ENCODE assay signal across 14 cellular contexts in genomic region chr7:92584953-92585352, GRCh38. TPM values are rescaled to one million over a fixed set of nuclear protein-coding genes. Genes with fewer than 3 reads are reported as not detected.
DNase-seq lines count a peak whose midpoint lies in the region; ATAC-seq, FAIRE-seq and TF ChIP-seq lines count a peak whose summit lies in the region.
"Had no signal": no experiment of that assay in that cellular context is flagged by ENCODE, and none has a peak within 500 bp of the region (broad histone marks: within the 10 kb centered on the region; RNA-seq: fewer than 3 reads in every experiment).

No MANE protein-coding gene starts in this region.

- H3K4me3 ChIP-seq in Loucy (ENCODE audit: low read length, poor library complexity, severe bottlenecking): peak overlapping the region; percentile 97
- H3K4me3 ChIP-seq: BLaER1 had no signal

- TF ChIP-seq CTCF in Loucy (conservative IDR thresholded peaks at IDR 0.05; ENCODE audit: low read length): no peak

- POLR2A ChIA-PET in naive thymus-derived CD8-positive, alpha-beta T cell (lab: Charles Lee): no interaction called here

- H3K27me3 Mint-ChIP-seq in activated CD8-positive, alpha-beta memory T cell treated with anti-CD3 and anti-CD28 coated beads, Interleukin-2, amount 10 ng/mL, durations not matched to agents 7 days and 5 days: no peaks in the 10 kb centered on the region
- no peaks in the 10 kb centered on the region for H3K27me3 Mint-ChIP-seq in activated naive CD8-positive, alpha-beta T cell treated with anti-CD3 and anti-CD28 coated beads for 36 hours
- no peaks in the 10 kb centered on the region for H3K27me3 Mint-ChIP-seq in naive thymus-derived CD8-positive, alpha-beta T cell

- H3K27me3 ChIP-seq in Loucy (ENCODE audit: insufficient read depth, low read length, poor library complexity, severe bottlenecking): no peaks in the 10 kb centered on the region
- H3K27me3 ChIP-seq: BLaER1 had no signal

- CTCF ChIA-PET in activated CD8-positive, alpha-beta memory T cell treated with anti-CD3 and anti-CD28 coated beads, Interleukin-2, amount 10 ng/mL, durations not matched to agents 7 days and 5 days (lab: Charles Lee): interaction anchor here (1.9 kb wide), 1 partner anchor 57 kb away, joined by 8 read pairs; the partner anchor contains the start of genes PEX1 and RBM48

- no peak overlapping the region for H2AFZ ChIP-seq in Loucy (ENCODE audit: low read length)

- peak overlapping the region; percentile 85 for H3K27ac Mint-ChIP-seq in activated CD8-positive, alpha-beta memory T cell treated with anti-CD3 and anti-CD28 coated beads, Interleukin-2, amount 10 ng/mL, durations not matched to agents 7 days and 5 days
- peak overlapping the region; percentile 62 for H3K27ac Mint-ChIP-seq in activated naive CD8-positive, alpha-beta T cell treated with anti-CD3 and anti-CD28 coated beads for 36 hours
- H3K27ac Mint-ChIP-seq in naive thymus-derived CD8-positive, alpha-beta T cell: peak overlapping the region in 8 of 10 donors; percentile 5 to 82 (median 24)

- H3K79me2 ChIP-seq in Loucy (ENCODE audit: insufficient read depth, low read length): peaks cover 100% of the 10 kb centered on the region

- peaks cover 54% of the 10 kb centered on the region for H3K4me1 ChIP-seq in Loucy (ENCODE audit: insufficient read depth, low read length, poor library complexity, severe bottlenecking)

- H3K9me3 Mint-ChIP-seq in activated CD8-positive, alpha-beta memory T cell treated with anti-CD3 and anti-CD28 coated beads, Interleukin-2, amount 10 ng/mL, durations not matched to agents 7 days and 5 days (ENCODE audit: low read depth): no peaks in the 10 kb centered on the region
- peaks cover 9% of the 10 kb centered on the region for H3K9me3 Mint-ChIP-seq in activated naive CD8-positive, alpha-beta T cell treated with anti-CD3 and anti-CD28 coated beads for 36 hours
- H3K9me3 Mint-ChIP-seq in naive thymus-derived CD8-positive, alpha-beta T cell: peaks cover 0 to 3% (median 0%) of the 10 kb centered on the region in 9 donors
- H3K9me3 Mint-ChIP-seq: neural crest cell had no signal

- no peaks in the 10 kb centered on the region for H3K9me2 ChIP-seq in Loucy (replicated peaks; ENCODE audit: low read depth, low read length)

- no peak for ATAC-seq in activated CD8-positive, alpha-beta memory T cell treated with anti-CD3 and anti-CD28 coated beads, Interleukin-2, amount 10 ng/mL, durations not matched to agents 7 days and 5 days
- peak in 1 of 2 donors; percentile 52 for ATAC-seq in naive thymus-derived CD8-positive, alpha-beta T cell
- ATAC-seq in GM18511 (IDR thresholded peaks at IDR 0.05; ENCODE audit: unreplicated experiment): no peak

- 0 out of 2 replicates have a peak, but pooled peaks cover 5% of the 10 kb centered on the region for H3K9me3 ChIP-seq in Loucy (ENCODE audit: insufficient read depth, low read depth, low read length)

- H3K4me3 Mint-ChIP-seq in activated CD8-positive, alpha-beta memory T cell treated with anti-CD3 and anti-CD28 coated beads, Interleukin-2, amount 10 ng/mL, durations not matched to agents 7 days and 5 days: no peak overlapping the region
- no peak overlapping the region for H3K4me3 Mint-ChIP-seq in activated naive CD8-positive, alpha-beta T cell treated with anti-CD3 and anti-CD28 coated beads for 36 hours
- peak overlapping the region in 4 of 10 donors; percentile 1 to 51 (median 18) for H3K4me3 Mint-ChIP-seq in naive thymus-derived CD8-positive, alpha-beta T cell

- H4K20me1 ChIP-seq in Loucy (ENCODE audit: insufficient read depth, low read length, poor library complexity, severe bottlenecking): peaks cover 80% of the 10 kb centered on the region

- no peaks in the 10 kb centered on the region for H3F3A ChIP-seq in Loucy (ENCODE audit: low read depth)

- no peak for FAIRE-seq in RCC 7860 (lab: Jason Lieb, UNC)

- H3K36me3 ChIP-seq in Loucy (ENCODE audit: insufficient read depth, low read length): peaks cover 15% of the 10 kb centered on the region; the same call in 1 of the 2 replicates

- H3K4me2 ChIP-seq in Loucy (ENCODE audit: low read depth, low read length, poor library complexity, severe bottlenecking): peak overlapping the region; percentile 98
- H3K4me2 ChIP-seq: BLaER1 had no signal

- H3K36me3 Mint-ChIP-seq in activated CD8-positive, alpha-beta memory T cell treated with anti-CD3 and anti-CD28 coated beads, Interleukin-2, amount 10 ng/mL, durations not matched to agents 7 days and 5 days: peaks cover 50% of the 10 kb centered on the region
- peaks cover 48% of the 10 kb centered on the region for H3K36me3 Mint-ChIP-seq in activated naive CD8-positive, alpha-beta T cell treated with anti-CD3 and anti-CD28 coated beads for 36 hours
- H3K36me3 Mint-ChIP-seq in naive thymus-derived CD8-positive, alpha-beta T cell: peaks cover 0 to 27% (median 7%) of the 10 kb centered on the region in 3 donors

- DNase-seq in activated CD8-positive, alpha-beta memory T cell treated with anti-CD3 and anti-CD28 coated beads, Interleukin-2, amount 10 ng/mL, durations not matched to agents 7 days and 5 days: no peak
- DNase-seq in activated CD8-positive, alpha-beta memory T cell treated with anti-CD3 and anti-CD28 coated beads for 24 hours: no peak
- no peak for DNase-seq in activated naive CD8-positive, alpha-beta T cell treated with anti-CD3 and anti-CD28 coated beads for 36 hours
- DNase-seq in naive thymus-derived CD8-positive, alpha-beta T cell: peak in 2 of 10 donors; percentile 21 to 30
- DNase-seq in RCC 7860 (ENCODE audit: low spot score) (no peak), NCI-H345 treated with DMSO at 0.1 percent for 48 hours (lab: John Stamatoyannopoulos, UW; ENCODE audit: unreplicated experiment) (no peak)
- DNase-seq: activated T-cell treated with anti-CD3 and anti-CD28 coated beads, Interleukin-2, amount 50 U/mL, for 1 hour; effector CD4-positive, alpha-beta T cell; NCI-H1092; stimulated activated CD4-positive, alpha-beta T cell treated with anti-CD3 and anti-CD28 coated beads, Interleukin-4, amount 100 ng/mL, for 24 hours had no signal

- peak overlapping the region; percentile 53 for H3K9ac ChIP-seq in Loucy (ENCODE audit: low read depth, low read length, poor library complexity, severe bottlenecking)
- H3K9ac ChIP-seq: BLaER1 had no signal

- peaks cover 56% of the 10 kb centered on the region for H3K4me1 Mint-ChIP-seq in activated CD8-positive, alpha-beta memory T cell treated with anti-CD3 and anti-CD28 coated beads, Interleukin-2, amount 10 ng/mL, durations not matched to agents 7 days and 5 days
- peaks cover 56% of the 10 kb centered on the region for H3K4me1 Mint-ChIP-seq in activated naive CD8-positive, alpha-beta T cell treated with anti-CD3 and anti-CD28 coated beads for 36 hours
- H3K4me1 Mint-ChIP-seq in naive thymus-derived CD8-positive, alpha-beta T cell: peaks cover 34 to 75% (median 60%) of the 10 kb centered on the region in 4 donors

RNA-seq across cellular contexts. Expression of gene FAM133B, which starts 5.2 kb away (rescaled TPM):
- 10 to 100 TPM; 30.8 to 35.9 TPM for total RNA-seq in activated CD8-positive, alpha-beta memory T cell treated with anti-CD3 and anti-CD28 coated beads, Interleukin-2, amount 10 ng/mL, durations not matched to agents 7 days and 5 days
- 10 to 100 TPM; 32.1 to 36.3 TPM for total RNA-seq in activated naive CD8-positive, alpha-beta T cell treated with anti-CD3 and anti-CD28 coated beads for 36 hours
- 10 to 100 TPM; 54.1 to 55.3 TPM for total RNA-seq in naive thymus-derived CD8-positive, alpha-beta T cell
- 10 to 100 TPM; 17.6 to 28.2 (median 26.3) TPM for polyA plus RNA-seq in naive thymus-derived CD8-positive, alpha-beta T cell

RNA-seq across cellular contexts. Expression of gene RBM48, which starts 56.4 kb away (rescaled TPM):
- total RNA-seq in activated CD8-positive, alpha-beta memory T cell treated with anti-CD3 and anti-CD28 coated beads, Interleukin-2, amount 10 ng/mL, durations not matched to agents 7 days and 5 days: 10 to 100 TPM; 18.5 to 19.0 TPM
- total RNA-seq in activated naive CD8-positive, alpha-beta T cell treated with anti-CD3 and anti-CD28 coated beads for 36 hours: 10 to 100 TPM; 13.9 to 16.4 TPM
- total RNA-seq in naive thymus-derived CD8-positive, alpha-beta T cell: 10 to 100 TPM; 41.7 to 45.7 TPM
- polyA plus RNA-seq in naive thymus-derived CD8-positive, alpha-beta T cell: 10 to 100 TPM; 25.6 to 28.9 (median 27.9) TPM

RNA-seq across cellular contexts. Expression of gene PEX1, which starts 56.6 kb away (rescaled TPM):
- total RNA-seq in activated CD8-positive, alpha-beta memory T cell treated with anti-CD3 and anti-CD28 coated beads, Interleukin-2, amount 10 ng/mL, durations not matched to agents 7 days and 5 days: 10 to 100 TPM; 16.8 to 18.4 TPM
- total RNA-seq in activated naive CD8-positive, alpha-beta T cell treated with anti-CD3 and anti-CD28 coated beads for 36 hours: 10 to 100 TPM; 16.7 to 17.8 TPM
- total RNA-seq in naive thymus-derived CD8-positive, alpha-beta T cell: 10 to 100 TPM; 41.5 to 43.4 TPM
- 10 to 100 TPM in 1 of 3 donors, 1 to 10 TPM in 2; 7.9 to 10.1 (median 9.7) TPM for polyA plus RNA-seq in naive thymus-derived CD8-positive, alpha-beta T cell

Comparison
In these comparisons a context has a peak if more than half of its experiments do, and no peak if none do; other contexts are left out.
1. H3K27ac Mint-ChIP-seq: peak in every context shown above with its lines; median percentile 85 in activated CD8-positive, alpha-beta memory T cell treated with anti-CD3 and anti-CD28 coated beads, Interleukin-2, amount 10 ng/mL, durations not matched to agents 7 days and 5 days; 62 in activated naive CD8-positive, alpha-beta T cell treated with anti-CD3 and anti-CD28 coated beads for 36 hours; 24 in naive thymus-derived CD8-positive, alpha-beta T cell.